Comparison of ENCODE assay signal across 1 cellular context in the genomic region with DNA sequence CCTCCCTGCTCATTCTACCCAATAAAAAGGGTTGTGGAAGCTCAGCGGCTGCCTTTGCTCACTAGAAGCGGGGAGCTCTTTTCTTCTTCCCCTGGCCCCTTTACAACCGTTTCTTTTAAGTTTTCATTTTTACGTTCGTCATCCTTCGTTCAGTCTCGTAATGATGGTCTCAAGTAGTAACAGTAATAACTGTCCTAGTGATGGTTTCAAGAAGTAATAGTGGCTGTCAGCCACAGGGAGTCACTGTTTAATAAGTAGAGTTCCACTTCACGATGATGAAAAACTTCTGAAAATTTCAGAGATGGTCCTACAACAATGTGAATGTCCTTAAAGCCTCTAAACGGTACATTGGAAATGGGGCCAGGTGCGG.
TF ChIP-seq lines count a peak whose summit lies in the region.

No MANE protein-coding gene starts in this region.

TF ChIP-seq in WTC11, 78 proteins besides CTCF, POLR2A, EP300 and RAD21 (continued from another document):
- no peak for TF ChIP-seq AFF4 (CRISPR knock-in tag; IDR thresholded peaks at IDR 0.05; ENCODE audit: borderline replicate concordance)
- no peak for TF ChIP-seq ELF4 (CRISPR knock-in tag; IDR thresholded peaks at IDR 0.05; ENCODE audit: low read depth)
- no peak for TF ChIP-seq TCF7 (CRISPR knock-in tag; IDR thresholded peaks at IDR 0.05; ENCODE audit: low read depth)
- TF ChIP-seq, protein P1, sequence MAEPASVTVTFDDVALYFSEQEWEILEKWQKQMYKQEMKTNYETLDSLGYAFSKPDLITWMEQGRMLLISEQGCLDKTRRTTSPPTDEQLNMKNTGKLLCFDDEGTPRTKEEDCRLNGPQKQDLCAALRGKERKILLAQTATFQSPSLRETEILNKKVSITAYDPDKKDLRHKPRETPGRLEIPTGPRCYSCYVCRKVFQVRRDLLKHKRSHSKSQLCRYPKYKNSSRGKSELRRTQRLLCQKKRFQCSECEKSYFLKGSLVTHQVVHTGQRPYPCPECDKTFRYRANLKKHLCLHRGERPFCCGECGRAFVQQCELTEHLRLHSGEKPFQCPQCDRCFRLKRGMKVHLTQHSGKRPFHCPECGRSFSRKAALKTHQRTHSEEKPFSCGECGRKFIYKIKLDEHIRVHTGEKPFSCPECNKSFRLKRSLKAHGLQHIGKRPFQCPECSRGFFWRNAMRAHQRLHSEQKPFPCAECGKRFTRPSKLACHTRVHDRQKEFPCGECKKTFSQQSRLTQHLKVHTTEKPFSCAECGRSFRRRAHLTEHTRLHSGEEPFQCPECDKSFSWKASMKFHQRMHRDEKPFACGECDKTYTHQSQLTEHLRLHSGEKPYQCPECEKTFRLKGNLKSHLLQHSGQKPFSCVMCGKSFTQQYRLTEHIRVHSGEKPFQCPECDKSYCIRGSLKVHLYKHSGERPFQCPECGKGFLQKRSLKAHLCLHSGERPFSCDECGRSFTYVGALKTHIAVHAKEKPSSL (CRISPR knock-in tag; conservative IDR thresholded peaks at IDR 0.05) = no peak
- no peak for TF ChIP-seq CBFB (CRISPR knock-in tag; IDR thresholded peaks at IDR 0.05; ENCODE audit: low read depth)
- TF ChIP-seq, protein P2, sequence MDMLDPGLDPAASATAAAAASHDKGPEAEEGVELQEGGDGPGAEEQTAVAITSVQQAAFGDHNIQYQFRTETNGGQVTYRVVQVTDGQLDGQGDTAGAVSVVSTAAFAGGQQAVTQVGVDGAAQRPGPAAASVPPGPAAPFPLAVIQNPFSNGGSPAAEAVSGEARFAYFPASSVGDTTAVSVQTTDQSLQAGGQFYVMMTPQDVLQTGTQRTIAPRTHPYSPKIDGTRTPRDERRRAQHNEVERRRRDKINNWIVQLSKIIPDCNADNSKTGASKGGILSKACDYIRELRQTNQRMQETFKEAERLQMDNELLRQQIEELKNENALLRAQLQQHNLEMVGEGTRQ (CRISPR knock-in tag; IDR thresholded peaks at IDR 0.05) = no peak
- TF ChIP-seq, protein P3, sequence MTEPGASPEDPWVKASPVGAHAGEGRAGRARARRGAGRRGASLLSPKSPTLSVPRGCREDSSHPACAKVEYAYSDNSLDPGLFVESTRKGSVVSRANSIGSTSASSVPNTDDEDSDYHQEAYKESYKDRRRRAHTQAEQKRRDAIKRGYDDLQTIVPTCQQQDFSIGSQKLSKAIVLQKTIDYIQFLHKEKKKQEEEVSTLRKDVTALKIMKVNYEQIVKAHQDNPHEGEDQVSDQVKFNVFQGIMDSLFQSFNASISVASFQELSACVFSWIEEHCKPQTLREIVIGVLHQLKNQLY (CRISPR knock-in tag; IDR thresholded peaks at IDR 0.05) = no peak
- no peak for TF ChIP-seq KAT7 (CRISPR knock-in tag; IDR thresholded peaks at IDR 0.05; ENCODE audit: borderline replicate concordance)
